9 cellular contexts compared by ENCODE assay signal in the genomic region with DNA sequence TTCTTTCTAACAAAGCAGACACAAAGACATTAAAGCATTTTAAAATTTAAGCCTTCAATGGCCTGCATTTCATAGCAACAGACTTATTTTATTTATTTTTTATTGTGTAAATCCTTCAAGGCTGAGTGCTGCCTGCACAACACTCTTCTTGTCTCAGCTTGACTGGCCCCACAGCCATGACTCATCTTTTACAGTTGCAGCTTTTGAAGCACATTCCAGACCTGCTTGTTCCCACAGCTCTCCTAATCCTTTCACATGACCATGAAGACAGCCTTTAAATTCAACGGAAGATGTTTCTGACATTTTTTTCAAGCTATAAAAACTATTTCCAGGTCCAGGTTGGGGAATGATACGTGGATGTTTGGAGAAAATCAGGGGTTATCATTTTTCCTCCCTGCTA.
DNase-seq lines count a peak whose midpoint lies in the region; ATAC-seq and TF ChIP-seq lines count a peak whose summit lies in the region.
"Had no signal": no experiment of that assay in that cellular context is flagged by ENCODE, and none has a peak within 500 bp of the region (broad histone marks: within the 10 kb centered on the region; RNA-seq: fewer than 3 reads in every experiment).

No MANE protein-coding gene starts in this region.

- no peak overlapping the region for H3K4me3 Mint-ChIP-seq in progenitor cell of endocrine pancreas (ENCODE audit: low read depth)

- no peaks in the 10 kb centered on the region for H3F3A ChIP-seq in GM23248 (ENCODE audit: insufficient read depth)

- H3K4me2 ChIP-seq in GM23248 (ENCODE audit: unreplicated experiment): no peak overlapping the region

- WGBS in GM23248 (ENCODE audit: low coverage in 1 of 2, low lambda C conversion rate in 2 of 2, missing lambda C conversion rate in 2 of 2), 2 experiments: 0 to 3% methylated on average over 2 of the region's 2 CpGs
- 3 to 7% methylated on average over 2 of the region's 2 CpGs for WGBS in esophagus squamous epithelium, 2 donors

- H3K4me1 ChIP-seq in GM23248 (ENCODE audit: insufficient read depth): no peaks in the 10 kb centered on the region
- no peaks in the 10 kb centered on the region for H3K4me1 ChIP-seq in NT2/D1 (ENCODE audit: insufficient read depth, insufficient read length)
- peaks cover 0 to 21% (median 4%) of the 10 kb centered on the region in 3 donors for H3K4me1 ChIP-seq in esophagus squamous epithelium

- no peaks in the 10 kb centered on the region for H3K9me3 ChIP-seq in GM23248 (ENCODE audit: low read depth)
- peaks cover 4% of the 10 kb centered on the region for H3K9me3 ChIP-seq in NT2/D1 (ENCODE audit: insufficient read depth, low read length)
- peaks cover 0 to 8% (median 0%) of the 10 kb centered on the region in 3 donors for H3K9me3 ChIP-seq in esophagus squamous epithelium

- peaks cover 9% of the 10 kb centered on the region for H3K4me1 Mint-ChIP-seq in progenitor cell of endocrine pancreas (ENCODE audit: low read depth)

- H3K27ac ChIP-seq in GM23248: no peak overlapping the region
- H3K27ac ChIP-seq in esophagus squamous epithelium: peak overlapping the region in 3 of 4 donors; percentile 21 to 75 (median 72)

- no peaks in the 10 kb centered on the region for H3K79me2 ChIP-seq in GM23248 (ENCODE audit: insufficient read depth)

- H3K36me3 ChIP-seq in GM23248 (ENCODE audit: low read depth) (no peaks in the 10 kb centered on the region), NT2/D1 (ENCODE audit: insufficient read depth, insufficient read length, low read length) (no peaks in the 10 kb centered on the region), esophagus squamous epithelium (no peaks in the 10 kb centered on the region)

- peak overlapping the region; percentile 58 for H3K27ac Mint-ChIP-seq in progenitor cell of endocrine pancreas

- H3K9me2 ChIP-seq in GM23248 (ENCODE audit: insufficient read depth): no peaks in the 10 kb centered on the region

- H3K27me3 Mint-ChIP-seq in progenitor cell of endocrine pancreas: no peaks in the 10 kb centered on the region

- ATAC-seq in HG03571 (IDR thresholded peaks at IDR 0.05; ENCODE audit: unreplicated experiment) (no peak), HG03196 (IDR thresholded peaks at IDR 0.05; ENCODE audit: unreplicated experiment) (no peak)

- no peak for TF ChIP-seq CTCF in esophagus squamous epithelium (IDR thresholded peaks at IDR 0.05)
- no peak for TF ChIP-seq CTCF in progenitor cell of endocrine pancreas (IDR thresholded peaks at IDR 0.05; ENCODE audit: unreplicated experiment)

- in situ Hi-C loops in GM23248 (cut with MboI): no loop called here

- no peak for TF ChIP-seq POLR2A in esophagus squamous epithelium (IDR thresholded peaks at IDR 0.05)

- H3K9ac ChIP-seq in GM23248 (no peak overlapping the region), NT2/D1 (ENCODE audit: insufficient read length, low read depth) (no peak overlapping the region)

- no peaks in the 10 kb centered on the region for H4K20me1 ChIP-seq in GM23248 (ENCODE audit: insufficient read depth)

- intact Hi-C loops in esophagus squamous epithelium (cut with DNase I): no loop called here

- no peaks in the 10 kb centered on the region for H3K27me3 ChIP-seq in GM23248 (replicated peaks; ENCODE audit: insufficient read depth)
- no peaks in the 10 kb centered on the region for H3K27me3 ChIP-seq in NT2/D1 (ENCODE audit: insufficient read depth, insufficient read length)
- H3K27me3 ChIP-seq in esophagus squamous epithelium: no peaks in the 10 kb centered on the region

- H3K36me3 Mint-ChIP-seq in progenitor cell of endocrine pancreas (ENCODE audit: insufficient read depth): peaks cover 3% of the 10 kb centered on the region

- DNase-seq in GM23248 (peak; percentile 69), NT2/D1 (ENCODE audit: low read depth, low spot score) (peak; percentile 78), esophagus squamous epithelium (lab: John Stamatoyannopoulos, UW) (no peak), progenitor cell of endocrine pancreas (ENCODE audit: low spot score, unreplicated experiment) (no peak), NAMALWA (ENCODE audit: low spot score) (no peak), GM19240 (ENCODE audit: insufficient read length, low spot score) (no peak)
- DNase-seq: cortex of kidney had no signal

- H2AFZ ChIP-seq in GM23248: no peak overlapping the region

- H3K4me3 ChIP-seq in GM23248: no peak overlapping the region
- no peak overlapping the region for H3K4me3 ChIP-seq in NT2/D1 (ENCODE audit: insufficient read length, low read depth)
- peak overlapping the region in 2 of 4 donors; percentile 2 to 6 for H3K4me3 ChIP-seq in esophagus squamous epithelium

- peaks cover 11% of the 10 kb centered on the region for H3K9me3 Mint-ChIP-seq in progenitor cell of endocrine pancreas (ENCODE audit: low read depth)

Comparison
In these comparisons a context has a peak if more than half of its experiments do, and no peak if none do; other contexts are left out.
1. DNase-seq: peak in GM23248 (single experiment) and NT2/D1 (single experiment); none in esophagus squamous epithelium (single experiment), progenitor cell of endocrine pancreas (single experiment), NAMALWA (single experiment) and GM19240 (single experiment).